In genomic region chr2:96195410-96196071, GRCh38 we compare ENCODE assay signal across 18 cellular contexts. TPM values are rescaled to one million over a fixed set of nuclear protein-coding genes. Genes with fewer than 3 reads are reported as not detected.
DNase-seq lines count a peak whose midpoint lies in the region; ATAC-seq and TF ChIP-seq lines count a peak whose summit lies in the region.
"Had no signal": no experiment of that assay in that cellular context is flagged by ENCODE, and none has a peak within 500 bp of the region (broad histone marks: within the 10 kb centered on the region; RNA-seq: fewer than 3 reads in every experiment).

No MANE protein-coding gene starts in this region.

- H3K36me3 ChIP-seq in BJ (ENCODE audit: control insufficient read depth, insufficient read depth, low read length): peaks cover 13% of the 10 kb centered on the region

- CTCF ChIA-PET in BJ (lab: Yijun Ruan, JAX): interaction anchor here (1.0 to 2.2 kb wide), 3 partner anchors 21 to 57 kb away, joined by 3 to 9 read pairs (median 4); partner anchors contain the start of gene ASTL

- ATAC-seq in naive thymus-derived CD8-positive, alpha-beta T cell: no peak
- no peak for ATAC-seq in HG02852 (IDR thresholded peaks at IDR 0.05; ENCODE audit: unreplicated experiment)
- ATAC-seq: T-cell had no signal

- no peak for TF ChIP-seq CTCF in BJ (IDR thresholded peaks at IDR 0.05; ENCODE audit: insufficient read depth, low read depth, low read length)
- no peak for TF ChIP-seq CTCF in HFFc6 (IDR thresholded peaks at IDR 0.05)
- TF ChIP-seq CTCF in choroid plexus epithelial cell (conservative IDR thresholded peaks at IDR 0.05; ENCODE audit: low read depth, low read length): no peak
- TF ChIP-seq CTCF in nephron progenitor cell (IDR thresholded peaks at IDR 0.05): no peak

- H3K9me3 Mint-ChIP-seq in HFFc6: peaks cover 4% of the 10 kb centered on the region; the same call in 1 of the 2 replicates
- H3K9me3 Mint-ChIP-seq in naive thymus-derived CD8-positive, alpha-beta T cell: no peaks in the 10 kb centered on the region
- peaks cover 3% of the 10 kb centered on the region for H3K9me3 Mint-ChIP-seq in nephron progenitor cell
- H3K9me3 Mint-ChIP-seq: activated naive CD4-positive, alpha-beta T cell treated with anti-CD3 and anti-CD28 coated beads, Interleukin-2, amount 50 U/mL, for 24 hours; naive B cell; T-cell had no signal

- H3K4me3 Mint-ChIP-seq in HFFc6: peak overlapping the region; percentile 73
- no peak overlapping the region for H3K4me3 Mint-ChIP-seq in naive thymus-derived CD8-positive, alpha-beta T cell
- no peak overlapping the region for H3K4me3 Mint-ChIP-seq in nephron progenitor cell
- H3K4me3 Mint-ChIP-seq: activated naive CD4-positive, alpha-beta T cell treated with anti-CD3 and anti-CD28 coated beads, Interleukin-2, amount 50 U/mL, for 24 hours; naive B cell; T-cell had no signal

- H3K27me3 Mint-ChIP-seq in HFFc6 (ENCODE audit: insufficient read depth) (no peaks in the 10 kb centered on the region; the same call in 1 of the 2 replicates), nephron progenitor cell (ENCODE audit: low read depth, poor library complexity) (no peaks in the 10 kb centered on the region)
- H3K27me3 Mint-ChIP-seq in naive thymus-derived CD8-positive, alpha-beta T cell: no peaks in the 10 kb centered on the region
- H3K27me3 Mint-ChIP-seq: activated naive CD4-positive, alpha-beta T cell treated with anti-CD3 and anti-CD28 coated beads, Interleukin-2, amount 50 U/mL, for 24 hours; naive B cell; T-cell had no signal

- no peak overlapping the region for H3K4me3 ChIP-seq in BJ (ENCODE audit: low read depth, low read length)
- H3K4me3 ChIP-seq in choroid plexus epithelial cell (ENCODE audit: low read depth, low read length): no peak overlapping the region
- H3K4me3 ChIP-seq: thoracic aorta had no signal

- peaks cover 65% of the 10 kb centered on the region for H3K36me3 Mint-ChIP-seq in HFFc6 (ENCODE audit: low read depth)
- H3K36me3 Mint-ChIP-seq in naive thymus-derived CD8-positive, alpha-beta T cell: peaks cover 0 to 57% (median 18%) of the 10 kb centered on the region in 3 donors
- peaks cover 67% of the 10 kb centered on the region for H3K36me3 Mint-ChIP-seq in nephron progenitor cell (ENCODE audit: low read depth)

- POLR2A ChIA-PET in BJ (lab: Charles Lee): interaction anchor here (0.6 kb wide), 1 partner anchor 12 kb away, joined by 3 read pairs; no protein-coding TSS in a partner anchor
- POLR2A ChIA-PET in naive thymus-derived CD8-positive, alpha-beta T cell (lab: Charles Lee): interaction anchor here (1.5 kb wide), 1 partner anchor 46 kb away, joined by 3 read pairs; no protein-coding TSS in a partner anchor

- H3K27me3 ChIP-seq in BJ (ENCODE audit: control insufficient read depth, insufficient read depth, low read length): no peaks in the 10 kb centered on the region

- H3K27ac Mint-ChIP-seq in HFFc6: peak overlapping the region; percentile 93
- H3K27ac Mint-ChIP-seq in naive thymus-derived CD8-positive, alpha-beta T cell: peak overlapping the region in 8 of 10 donors; percentile 18 to 70 (median 48)
- no peak overlapping the region for H3K27ac Mint-ChIP-seq in nephron progenitor cell

- peaks cover 82% of the 10 kb centered on the region for H3K4me1 Mint-ChIP-seq in HFFc6 (ENCODE audit: low read depth)
- peaks cover 14 to 54% (median 41%) of the 10 kb centered on the region in 4 donors for H3K4me1 Mint-ChIP-seq in naive thymus-derived CD8-positive, alpha-beta T cell
- no peaks in the 10 kb centered on the region for H3K4me1 Mint-ChIP-seq in nephron progenitor cell

- peak; percentile 78 for DNase-seq in BJ (ENCODE audit: low read depth)
- DNase-seq in HFFc6: peak; percentile 92
- peak; percentile 89 for DNase-seq in choroid plexus epithelial cell (ENCODE audit: low read depth)
- DNase-seq in naive thymus-derived CD8-positive, alpha-beta T cell: no peak
- DNase-seq in nephron progenitor cell: no peak
- DNase-seq in middle frontal gyrus (ENCODE audit: extremely low spot score, low spot score): no peak
- DNase-seq in cerebellum (ENCODE audit: low spot score): no peak
- DNase-seq: DMS53, kidney, naive B cell, NCI-H345, OCI-M1, T-cell had no signal

RNA-seq across cellular contexts. Expression of gene STARD7, which starts 13.1 kb away (rescaled TPM):
- 56.1 and 101 TPM in 2 replicates for polyA plus RNA-seq in BJ (2011; rRNA removed)
- polyA minus RNA-seq in BJ (2011; rRNA and poly(A)+ RNA removed): 45.3 and 46.4 TPM in 2 replicates
- 100 to 1,000 TPM; 167 to 195 (median 180) TPM for total RNA-seq in HFFc6 (2021; fragmentation: NEBNext Ultra II Directional; extraction: Animal tissue kit (Norgen Biotek cat#: 25700))
- total RNA-seq in naive thymus-derived CD8-positive, alpha-beta T cell: 10 to 100 TPM; 87.5 to 99.3 TPM
- 100 to 1,000 TPM; 114 to 143 (median 137) TPM for polyA plus RNA-seq in naive thymus-derived CD8-positive, alpha-beta T cell
- total RNA-seq in cerebellum: 121 TPM

RNA-seq across cellular contexts. Expression of gene DUSP2, which starts 50.3 kb away (rescaled TPM):
- 0.82 and 2.2 TPM in 2 replicates for polyA plus RNA-seq in BJ (2011; rRNA removed)
- 0.67 and 1.6 TPM in 2 replicates for polyA minus RNA-seq in BJ (2011; rRNA and poly(A)+ RNA removed)
- 10 to 100 TPM; 10.1 to 17.9 (median 11.5) TPM for total RNA-seq in HFFc6 (2021; fragmentation: NEBNext Ultra II Directional; extraction: Animal tissue kit (Norgen Biotek cat#: 25700))
- 10 to 100 TPM; 31.5 to 36.5 TPM for total RNA-seq in naive thymus-derived CD8-positive, alpha-beta T cell
- 100 to 1,000 TPM in 1 of 3 donors, 10 to 100 TPM in 2; 24.3 to 459 (median 60.7) TPM for polyA plus RNA-seq in naive thymus-derived CD8-positive, alpha-beta T cell
- total RNA-seq in cerebellum: 4.1 TPM

RNA-seq across cellular contexts. Expression of gene ASTL, which starts 57.2 kb away (rescaled TPM):
- not detected in 2 replicates for polyA plus RNA-seq in BJ (2011; rRNA removed)
- polyA minus RNA-seq in BJ (2011; rRNA and poly(A)+ RNA removed): not detected in 2 replicates
- under 1 TPM in 3 of 6 experiments, not detected in 3; 0.25 to 0.39 (median 0.31) TPM for total RNA-seq in HFFc6 (2021; fragmentation: NEBNext Ultra II Directional; extraction: Animal tissue kit (Norgen Biotek cat#: 25700))
- 1 to 10 TPM; 5.3 to 6.8 TPM for total RNA-seq in naive thymus-derived CD8-positive, alpha-beta T cell
- under 1 TPM in 2 of 3 donors, not detected in 1; 0.50 to 0.64 TPM for polyA plus RNA-seq in naive thymus-derived CD8-positive, alpha-beta T cell
- not detected for total RNA-seq in cerebellum
- total RNA-seq: dermis microvascular lymphatic vessel endothelial cell, glomerular endothelial cell, kidney, thoracic aorta had no signal

Comparison
In these comparisons a context has a peak if more than half of its experiments do, and no peak if none do; other contexts are left out.
1. DNase-seq: peak in BJ (single experiment), HFFc6 (single experiment) and choroid plexus epithelial cell (single experiment); none in naive thymus-derived CD8-positive, alpha-beta T cell (0 of 10), nephron progenitor cell (single experiment), middle frontal gyrus (single experiment) and cerebellum (single experiment).